In the genomic region with DNA sequence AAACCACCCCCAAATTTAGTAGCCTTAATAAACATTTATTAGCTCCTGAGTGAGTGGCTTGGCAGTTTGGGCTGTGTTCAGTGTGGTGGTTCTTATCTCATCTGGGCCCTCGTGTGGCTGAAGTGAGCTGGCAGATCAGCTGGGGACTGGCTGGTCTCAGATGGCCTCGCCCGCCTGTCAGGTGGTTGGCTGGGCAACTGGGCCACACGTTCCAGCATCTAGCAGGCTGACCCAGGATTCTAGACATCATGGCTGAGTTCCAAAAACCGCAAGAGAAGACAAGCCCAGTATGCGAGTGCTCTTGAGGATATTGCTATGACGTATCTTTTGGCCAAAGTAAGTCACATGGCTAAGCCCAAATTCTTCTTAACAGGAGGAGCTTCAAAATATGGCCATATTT, we compare ENCODE assay signal across 8 cellular contexts. TPM values are rescaled to one million over a fixed set of nuclear protein-coding genes. Genes with fewer than 3 reads are reported as not detected.
DNase-seq lines count a peak whose midpoint lies in the region; ATAC-seq, FAIRE-seq and TF ChIP-seq lines count a peak whose summit lies in the region.

No MANE protein-coding gene starts in this region.

- FAIRE-seq in H54 (lab: Jason Lieb, UNC), result peak; percentile 52

- WGBS in heart left ventricle, 4 donors, result 21 to 22% (median 22%) methylated on average over 7 of the region's 7 CpGs

- intact Hi-C loops in heart left ventricle (cut with DNase I), result loop anchor here in 1 of 10 donors (5.0 kb wide), 1 partner anchor 44 kb away; no protein-coding TSS in a partner anchor

- DNase-seq in H54 (ENCODE audit: insufficient read length, low spot score), result peak; percentile 98
- DNase-seq in T1000 (lab: John Stamatoyannopoulos, UW), result peak; percentile 67
- DNase-seq in heart left ventricle, result peak; percentile 81 to 90 (median 85)
- DNase-seq in GM20000 (ENCODE audit: low spot score), result no peak
- DNase-seq in NCI-H1694 treated with DMSO at 0.1 percent for 48 hours (lab: John Stamatoyannopoulos, UW), result no peak

- TF ChIP-seq POLR2A in H54 (IDR thresholded peaks at IDR 0.05; ENCODE audit: low read depth, low read length), result no peak
- no peak for TF ChIP-seq POLR2A in heart left ventricle (IDR thresholded peaks at IDR 0.05)

- ATAC-seq in heart left ventricle, result peak; percentile 92 to 96 (median 94)
- ATAC-seq in GM21390 (IDR thresholded peaks at IDR 0.05; ENCODE audit: unreplicated experiment), result no peak
- ATAC-seq in GM21717 (IDR thresholded peaks at IDR 0.05; ENCODE audit: unreplicated experiment), result no peak

- TF ChIP-seq CTCF in heart left ventricle (IDR thresholded peaks at IDR 0.05) (peak in 3 of 12 donors; percentile 11 to 31 (median 17)), GM20000 (IDR thresholded peaks at IDR 0.05; ENCODE audit: extremely low read depth, missing control alignments) (no peak)

- no peak overlapping the region for H3K4me3 ChIP-seq in heart left ventricle
- no peak overlapping the region for H3K4me3 ChIP-seq in skeletal muscle tissue (ENCODE audit: low read length in 3 of 3)

- H3K27ac ChIP-seq in heart left ventricle (peak overlapping the region in 10 of 12 donors; percentile 5 to 72 (median 54)), skeletal muscle tissue (ENCODE audit: low read depth, low read length) (peak overlapping the region; percentile 81)

- peaks cover 0 to 37% (median 21%) of the 10 kb centered on the region in 12 donors for H3K4me1 ChIP-seq in heart left ventricle
- H3K4me1 ChIP-seq in skeletal muscle tissue (ENCODE audit: control insufficient read depth in 3 of 3, insufficient read depth in 3 of 3, low read length in 3 of 3), result peaks cover 17 to 28% (median 27%) of the 10 kb centered on the region in 3 donors

- no peaks in the 10 kb centered on the region for H3K27me3 ChIP-seq in heart left ventricle
- H3K27me3 ChIP-seq in skeletal muscle tissue (ENCODE audit: control insufficient read depth in 3 of 3, insufficient read depth in 3 of 3, low read length in 3 of 3), result no peaks in the 10 kb centered on the region

- H3K9me3 ChIP-seq in heart left ventricle, result no peaks in the 10 kb centered on the region
- no peaks in the 10 kb centered on the region for H3K9me3 ChIP-seq in skeletal muscle tissue (ENCODE audit: control insufficient read depth in 3 of 3, low read length in 3 of 3)

- no peak overlapping the region for H3K9ac ChIP-seq in skeletal muscle tissue (ENCODE audit: low read depth in 1 of 3, low read length in 3 of 3)

- H3K36me3 ChIP-seq in heart left ventricle, result peaks cover 0 to 97% (median 66%) of the 10 kb centered on the region in 9 donors
- peaks cover 35 to 42% (median 41%) of the 10 kb centered on the region in 3 donors for H3K36me3 ChIP-seq in skeletal muscle tissue (ENCODE audit: control insufficient read depth in 3 of 3, insufficient read depth in 3 of 3, low read length in 3 of 3)

RNA-seq across cellular contexts. Expression of a gene that starts 28.9 kb away (rescaled TPM):
- total RNA-seq in heart left ventricle (10 to 100 TPM; 35.5 to 53.8 (median 40.9) TPM), skeletal muscle tissue (35.5 TPM)
- 10 to 100 TPM; 25.8 to 81.7 TPM for polyA plus RNA-seq in heart left ventricle

Comparison
In these comparisons a context has a peak if more than half of its experiments do, and no peak if none do; other contexts are left out.
1. DNase-seq: peak in H54 (single experiment), T1000 (single experiment) and heart left ventricle (5 of 5); none in GM20000 (single experiment) and NCI-H1694 treated with DMSO at 0.1 percent for 48 hours (single experiment).
2. ATAC-seq: peak in heart left ventricle (4 of 4); none in GM21390 (single experiment) and GM21717 (single experiment).